1 cellular context compared by ENCODE assay signal in the genomic region with DNA sequence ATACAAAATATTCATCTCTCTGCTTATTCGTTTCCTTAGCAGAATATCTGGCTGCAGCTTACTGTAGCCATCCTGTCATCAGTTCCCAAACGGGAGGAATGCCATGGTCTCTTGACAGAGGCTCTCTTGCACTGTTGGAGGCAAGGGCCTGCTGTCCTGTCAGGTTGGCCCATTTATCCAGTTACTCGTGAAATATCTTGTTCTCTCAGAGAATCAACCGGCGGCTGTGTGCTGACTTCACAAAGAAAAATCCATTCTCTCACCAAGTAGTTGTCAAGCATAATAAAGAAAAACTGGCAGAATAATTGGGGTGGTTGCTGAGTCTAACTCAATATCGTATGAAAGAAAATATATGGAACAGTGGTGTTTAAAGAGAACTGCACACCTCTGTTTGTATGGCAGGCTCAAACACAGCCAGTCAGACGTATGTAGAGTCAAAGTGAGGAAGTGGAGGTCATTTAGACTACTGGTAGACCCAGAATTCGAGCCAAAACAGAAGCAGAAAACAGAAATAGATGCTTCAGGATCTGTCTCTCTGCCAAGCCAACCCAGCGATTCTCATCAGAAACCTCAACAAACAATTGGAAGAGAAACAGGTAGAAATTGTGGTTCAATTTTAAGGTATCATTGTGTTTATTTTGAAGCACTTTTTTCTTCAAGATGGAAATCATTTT.
TF ChIP-seq lines count a peak whose summit lies in the region.

No MANE protein-coding gene starts in this region.

TF ChIP-seq in K562, 482 proteins besides CTCF, POLR2A, EP300 and RAD21 (continued from another document):
- TF ChIP-seq, protein P1, sequence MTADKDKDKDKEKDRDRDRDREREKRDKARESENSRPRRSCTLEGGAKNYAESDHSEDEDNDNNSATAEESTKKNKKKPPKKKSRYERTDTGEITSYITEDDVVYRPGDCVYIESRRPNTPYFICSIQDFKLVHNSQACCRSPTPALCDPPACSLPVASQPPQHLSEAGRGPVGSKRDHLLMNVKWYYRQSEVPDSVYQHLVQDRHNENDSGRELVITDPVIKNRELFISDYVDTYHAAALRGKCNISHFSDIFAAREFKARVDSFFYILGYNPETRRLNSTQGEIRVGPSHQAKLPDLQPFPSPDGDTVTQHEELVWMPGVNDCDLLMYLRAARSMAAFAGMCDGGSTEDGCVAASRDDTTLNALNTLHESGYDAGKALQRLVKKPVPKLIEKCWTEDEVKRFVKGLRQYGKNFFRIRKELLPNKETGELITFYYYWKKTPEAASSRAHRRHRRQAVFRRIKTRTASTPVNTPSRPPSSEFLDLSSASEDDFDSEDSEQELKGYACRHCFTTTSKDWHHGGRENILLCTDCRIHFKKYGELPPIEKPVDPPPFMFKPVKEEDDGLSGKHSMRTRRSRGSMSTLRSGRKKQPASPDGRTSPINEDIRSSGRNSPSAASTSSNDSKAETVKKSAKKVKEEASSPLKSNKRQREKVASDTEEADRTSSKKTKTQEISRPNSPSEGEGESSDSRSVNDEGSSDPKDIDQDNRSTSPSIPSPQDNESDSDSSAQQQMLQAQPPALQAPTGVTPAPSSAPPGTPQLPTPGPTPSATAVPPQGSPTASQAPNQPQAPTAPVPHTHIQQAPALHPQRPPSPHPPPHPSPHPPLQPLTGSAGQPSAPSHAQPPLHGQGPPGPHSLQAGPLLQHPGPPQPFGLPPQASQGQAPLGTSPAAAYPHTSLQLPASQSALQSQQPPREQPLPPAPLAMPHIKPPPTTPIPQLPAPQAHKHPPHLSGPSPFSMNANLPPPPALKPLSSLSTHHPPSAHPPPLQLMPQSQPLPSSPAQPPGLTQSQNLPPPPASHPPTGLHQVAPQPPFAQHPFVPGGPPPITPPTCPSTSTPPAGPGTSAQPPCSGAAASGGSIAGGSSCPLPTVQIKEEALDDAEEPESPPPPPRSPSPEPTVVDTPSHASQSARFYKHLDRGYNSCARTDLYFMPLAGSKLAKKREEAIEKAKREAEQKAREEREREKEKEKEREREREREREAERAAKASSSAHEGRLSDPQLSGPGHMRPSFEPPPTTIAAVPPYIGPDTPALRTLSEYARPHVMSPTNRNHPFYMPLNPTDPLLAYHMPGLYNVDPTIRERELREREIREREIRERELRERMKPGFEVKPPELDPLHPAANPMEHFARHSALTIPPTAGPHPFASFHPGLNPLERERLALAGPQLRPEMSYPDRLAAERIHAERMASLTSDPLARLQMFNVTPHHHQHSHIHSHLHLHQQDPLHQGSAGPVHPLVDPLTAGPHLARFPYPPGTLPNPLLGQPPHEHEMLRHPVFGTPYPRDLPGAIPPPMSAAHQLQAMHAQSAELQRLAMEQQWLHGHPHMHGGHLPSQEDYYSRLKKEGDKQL (CRISPR knock-in tag; IDR thresholded peaks at IDR 0.05; ENCODE audit: borderline replicate concordance), result no peak
- no peak for TF ChIP-seq ZNF165 (CRISPR knock-in tag; IDR thresholded peaks at IDR 0.05; ENCODE audit: borderline replicate concordance)
- no peak for TF ChIP-seq ZNF780A (CRISPR knock-in tag; IDR thresholded peaks at IDR 0.05)
- 0 out of 2 replicates have a peak, but pooled peaks have one; percentile 33 for TF ChIP-seq ZNF311 (CRISPR knock-in tag; IDR thresholded peaks at IDR 0.05)
- TF ChIP-seq ZFPM2 (CRISPR knock-in tag; IDR thresholded peaks at IDR 0.05), result no peak
- TF ChIP-seq TRIM28 (IDR thresholded peaks at IDR 0.05), result no peak
- TF ChIP-seq PTBP1 (IDR thresholded peaks at IDR 0.05; ENCODE audit: low read depth, low read length), result no peak
- TF ChIP-seq MCM2 (IDR thresholded peaks at IDR 0.05; ENCODE audit: low read depth), result no peak
- TF ChIP-seq, protein P2, sequence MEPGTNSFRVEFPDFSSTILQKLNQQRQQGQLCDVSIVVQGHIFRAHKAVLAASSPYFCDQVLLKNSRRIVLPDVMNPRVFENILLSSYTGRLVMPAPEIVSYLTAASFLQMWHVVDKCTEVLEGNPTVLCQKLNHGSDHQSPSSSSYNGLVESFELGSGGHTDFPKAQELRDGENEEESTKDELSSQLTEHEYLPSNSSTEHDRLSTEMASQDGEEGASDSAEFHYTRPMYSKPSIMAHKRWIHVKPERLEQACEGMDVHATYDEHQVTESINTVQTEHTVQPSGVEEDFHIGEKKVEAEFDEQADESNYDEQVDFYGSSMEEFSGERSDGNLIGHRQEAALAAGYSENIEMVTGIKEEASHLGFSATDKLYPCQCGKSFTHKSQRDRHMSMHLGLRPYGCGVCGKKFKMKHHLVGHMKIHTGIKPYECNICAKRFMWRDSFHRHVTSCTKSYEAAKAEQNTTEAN (CRISPR knock-in tag; IDR thresholded peaks at IDR 0.05), result no peak
- TF ChIP-seq SPI1 (IDR thresholded peaks at IDR 0.05; ENCODE audit: borderline replicate concordance, low read depth, low read length), result peak; percentile 49; the same call in 1 of the 2 replicates
- no peak for TF ChIP-seq KLF10 (CRISPR knock-in tag; IDR thresholded peaks at IDR 0.05)
- no peak for TF ChIP-seq RB1 (IDR thresholded peaks at IDR 0.05; ENCODE audit: low read depth)
- TF ChIP-seq LCOR (CRISPR knock-in tag; IDR thresholded peaks at IDR 0.05), result no peak
- TF ChIP-seq, protein P3, sequence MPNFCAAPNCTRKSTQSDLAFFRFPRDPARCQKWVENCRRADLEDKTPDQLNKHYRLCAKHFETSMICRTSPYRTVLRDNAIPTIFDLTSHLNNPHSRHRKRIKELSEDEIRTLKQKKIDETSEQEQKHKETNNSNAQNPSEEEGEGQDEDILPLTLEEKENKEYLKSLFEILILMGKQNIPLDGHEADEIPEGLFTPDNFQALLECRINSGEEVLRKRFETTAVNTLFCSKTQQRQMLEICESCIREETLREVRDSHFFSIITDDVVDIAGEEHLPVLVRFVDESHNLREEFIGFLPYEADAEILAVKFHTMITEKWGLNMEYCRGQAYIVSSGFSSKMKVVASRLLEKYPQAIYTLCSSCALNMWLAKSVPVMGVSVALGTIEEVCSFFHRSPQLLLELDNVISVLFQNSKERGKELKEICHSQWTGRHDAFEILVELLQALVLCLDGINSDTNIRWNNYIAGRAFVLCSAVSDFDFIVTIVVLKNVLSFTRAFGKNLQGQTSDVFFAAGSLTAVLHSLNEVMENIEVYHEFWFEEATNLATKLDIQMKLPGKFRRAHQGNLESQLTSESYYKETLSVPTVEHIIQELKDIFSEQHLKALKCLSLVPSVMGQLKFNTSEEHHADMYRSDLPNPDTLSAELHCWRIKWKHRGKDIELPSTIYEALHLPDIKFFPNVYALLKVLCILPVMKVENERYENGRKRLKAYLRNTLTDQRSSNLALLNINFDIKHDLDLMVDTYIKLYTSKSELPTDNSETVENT (CRISPR knock-in tag; IDR thresholded peaks at IDR 0.05), result no peak
